1 cellular context compared by ENCODE assay signal in genomic region chr10:98411166-98411565, GRCh38.
TF ChIP-seq lines count a peak whose summit lies in the region.

No MANE protein-coding gene starts in this region.

TF ChIP-seq in IMR-90, 13 proteins besides CTCF, POLR2A, EP300 and RAD21 (continued from another document):
- TF ChIP-seq ELK1 (IDR thresholded peaks at IDR 0.05; ENCODE audit: borderline replicate concordance, low read depth, low read length) (no peak), MAZ (IDR thresholded peaks at IDR 0.05; ENCODE audit: borderline replicate concordance, low read depth, low read length) (no peak), CEBPB (IDR thresholded peaks at IDR 0.05; ENCODE audit: low read depth, low read length) (no peak), SMC3 (IDR thresholded peaks at IDR 0.05; ENCODE audit: low read depth, low read length) (no peak), USF2 (IDR thresholded peaks at IDR 0.05; ENCODE audit: low read depth, low read length) (no peak)
